21 cellular contexts compared by ENCODE assay signal in genomic region chr22:28628766-28629165, GRCh38.
"Had no signal": no experiment of that assay in that cellular context is flagged by ENCODE, and none has a peak within 500 bp of the region (broad histone marks: within the 10 kb centered on the region; RNA-seq: fewer than 3 reads in every experiment).

No MANE protein-coding gene starts in this region.

- H3K27ac Mint-ChIP-seq: activated B cell treated with CpG ODN at 0.5 μM for 24 hours; activated CD4-positive, alpha-beta T cell treated with anti-CD3 and anti-CD28 coated beads, Interleukin-2, amount 10 ng/mL, durations not matched to agents 24 days and 14 days; activated naive CD4-positive, alpha-beta T cell treated with anti-CD3 and anti-CD28 coated beads, Interleukin-2, amount 50 U/mL, for 72 hours; activated naive CD8-positive, alpha-beta T cell treated with anti-CD3 and anti-CD28 coated beads, Interleukin-2, amount 50 U/mL, for 24 hours; T-helper 17 cell had no signal

- H3K27me3 Mint-ChIP-seq: activated B cell treated with CpG ODN at 0.5 μM for 24 hours had no signal

- H3K9me3 Mint-ChIP-seq: activated B cell treated with CpG ODN at 0.5 μM for 24 hours; activated CD4-positive, alpha-beta T cell treated with anti-CD3 and anti-CD28 coated beads, Interleukin-2, amount 10 ng/mL, durations not matched to agents 24 days and 14 days; activated naive CD4-positive, alpha-beta T cell treated with anti-CD3 and anti-CD28 coated beads, Interleukin-2, amount 50 U/mL, for 72 hours; activated naive CD8-positive, alpha-beta T cell treated with anti-CD3 and anti-CD28 coated beads, Interleukin-2, amount 50 U/mL, for 24 hours; activated T-cell treated with anti-CD3 and anti-CD28 coated beads, Interleukin-2, amount 50 U/mL, for 4 hours had no signal

- H3K4me3 Mint-ChIP-seq: activated B cell treated with CpG ODN at 0.5 μM for 24 hours; activated CD4-positive, alpha-beta T cell treated with anti-CD3 and anti-CD28 coated beads, Interleukin-2, amount 10 ng/mL, durations not matched to agents 24 days and 14 days; activated naive CD8-positive, alpha-beta T cell treated with anti-CD3 and anti-CD28 coated beads, Interleukin-2, amount 50 U/mL, for 24 hours; activated T-cell treated with anti-CD3 and anti-CD28 coated beads, Interleukin-2, amount 50 U/mL, for 4 hours; T-helper 17 cell had no signal

- DNase-seq: activated B cell treated with CpG ODN at 0.5 μM for 24 hours; activated CD4-positive, alpha-beta T cell treated with anti-CD3 and anti-CD28 coated beads for 1 hour; activated CD4-positive, alpha-beta T cell treated with anti-CD3 and anti-CD28 coated beads, Interleukin-2, amount 10 ng/mL, durations not matched to agents 24 days and 14 days; activated CD4-positive, alpha-beta T cell treated with anti-CD3 and anti-CD28 coated beads, Interleukin-2, amount 50 U/mL, for 48 hours; activated effector memory CD4-positive, alpha-beta T cell treated with anti-CD3 and anti-CD28 coated beads, Interleukin-2, amount 50 U/mL, for 16 hours; activated naive CD4-positive, alpha-beta T cell treated with Interleukin-2 at 50 U/mL for 16 hours; activated naive CD8-positive, alpha-beta T cell treated with anti-CD3 and anti-CD28 coated beads, Interleukin-2, amount 50 U/mL, for 24 hours; activated T-cell treated with anti-CD3 and anti-CD28 coated beads, Interleukin-2, amount 50 U/mL, for 4 hours; amniotic stem cell; cerebellar nuclear complex; Kasumi-1; NCI-H1105 treated with DMSO at 0.1 percent for 48 hours; NCI-H1436 treated with DMSO at 0.1 percent for 48 hours; NCI-H187; NCI-H2081; NCI-H510A treated with DMSO at 0.1 percent for 48 hours; PC-3; SHP77 treated with DMSO at 0.1 percent for 48 hours; T-helper 17 cell; T-helper 9 cell had no signal

- ATAC-seq: activated naive CD4-positive, alpha-beta T cell treated with anti-CD3 and anti-CD28 coated beads, Interleukin-2, amount 50 U/mL, for 72 hours; activated naive CD8-positive, alpha-beta T cell treated with anti-CD3 and anti-CD28 coated beads, Interleukin-2, amount 50 U/mL, for 24 hours; activated T-cell treated with anti-CD3 and anti-CD28 coated beads, Interleukin-2, amount 50 U/mL, for 4 hours; PC-3; T-helper 17 cell had no signal

- H3K4me1 Mint-ChIP-seq: activated B cell treated with CpG ODN at 0.5 μM for 24 hours; activated CD4-positive, alpha-beta T cell treated with anti-CD3 and anti-CD28 coated beads, Interleukin-2, amount 10 ng/mL, durations not matched to agents 24 days and 14 days; activated naive CD8-positive, alpha-beta T cell treated with anti-CD3 and anti-CD28 coated beads, Interleukin-2, amount 50 U/mL, for 24 hours had no signal

- H3K36me3 Mint-ChIP-seq: activated naive CD4-positive, alpha-beta T cell treated with anti-CD3 and anti-CD28 coated beads, Interleukin-2, amount 50 U/mL, for 72 hours had no signal
